Comparison of ENCODE assay signal across 20 cellular contexts in the genomic region with DNA sequence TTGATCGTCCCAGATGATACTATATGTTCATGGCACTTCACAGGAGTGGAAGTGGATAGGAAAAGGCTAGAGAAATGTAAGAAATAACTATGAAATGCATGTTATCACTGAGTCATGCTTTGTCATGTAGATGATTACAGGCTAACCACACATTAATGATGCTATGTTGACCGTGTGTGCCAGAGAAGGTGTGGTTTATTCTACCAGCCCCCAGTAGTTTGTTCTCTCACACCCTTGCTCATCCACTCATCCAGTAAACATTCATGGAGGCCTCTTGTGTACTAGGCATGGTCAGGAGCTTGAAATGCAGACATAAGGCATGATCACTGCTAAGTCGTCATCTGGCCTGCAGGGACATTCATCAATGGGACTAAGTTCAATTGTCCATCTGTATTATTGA.
"Had no signal": no experiment of that assay in that cellular context is flagged by ENCODE, and none has a peak within 500 bp of the region (broad histone marks: within the 10 kb centered on the region; RNA-seq: fewer than 3 reads in every experiment).

No MANE protein-coding gene starts in this region.

- H3K9me3 ChIP-seq: ascending aorta, prostate gland, tibial nerve, vagina had no signal

- H3K36me3 ChIP-seq: ascending aorta, prostate gland, vagina had no signal

- H3K4me3 ChIP-seq: ascending aorta, prostate gland, smooth muscle cell, tibial nerve, vagina had no signal

- H3K27me3 ChIP-seq: ascending aorta, tibial nerve, vagina had no signal

- H3K4me1 ChIP-seq: prostate gland had no signal

- H3K27ac ChIP-seq: ascending aorta, prostate gland, tibial nerve, vagina had no signal

- DNase-seq: activated CD4-positive, alpha-beta T cell treated with anti-CD3 and anti-CD28 coated beads, Interleukin-2, amount 10 ng/mL, durations not matched to agents 24 days and 14 days; activated CD4-positive, CD25-positive, alpha-beta regulatory T cell; activated naive CD4-positive, alpha-beta T cell treated with anti-CD3 and anti-CD28 coated beads for 36 hours; activated naive CD8-positive, alpha-beta T cell treated with anti-CD3 and anti-CD28 coated beads, Interleukin-2, amount 50 U/mL, for 24 hours; dermis blood vessel endothelial cell; effector memory CD8-positive, alpha-beta T cell; kidney glomerular epithelial cell; nucleus accumbens; right cardiac atrium; stimulated activated CD4-positive, alpha-beta T cell treated with anti-CD3 and anti-CD28 coated beads, Interleukin-4, amount 100 ng/mL, for 4 hours; stimulated activated CD8-positive, alpha-beta memory T cell treated with anti-CD3 and anti-CD28 coated beads, Interleukin-4, amount 100 ng/mL, for 48 hours; stimulated activated naive CD4-positive, alpha-beta T cell treated with Interleukin-2 at 50 U/mL for 16 hours; substantia nigra; T-helper 2 cell had no signal

- ATAC-seq: activated naive CD8-positive, alpha-beta T cell treated with anti-CD3 and anti-CD28 coated beads, Interleukin-2, amount 50 U/mL, for 24 hours; activated T-helper 17 cell treated with anti-CD3 and anti-CD28 coated beads, Interleukin-2, amount 50 U/mL, for 72 hours; effector memory CD8-positive, alpha-beta T cell; right cardiac atrium had no signal
